10 cellular contexts compared by ENCODE assay signal in the genomic region with DNA sequence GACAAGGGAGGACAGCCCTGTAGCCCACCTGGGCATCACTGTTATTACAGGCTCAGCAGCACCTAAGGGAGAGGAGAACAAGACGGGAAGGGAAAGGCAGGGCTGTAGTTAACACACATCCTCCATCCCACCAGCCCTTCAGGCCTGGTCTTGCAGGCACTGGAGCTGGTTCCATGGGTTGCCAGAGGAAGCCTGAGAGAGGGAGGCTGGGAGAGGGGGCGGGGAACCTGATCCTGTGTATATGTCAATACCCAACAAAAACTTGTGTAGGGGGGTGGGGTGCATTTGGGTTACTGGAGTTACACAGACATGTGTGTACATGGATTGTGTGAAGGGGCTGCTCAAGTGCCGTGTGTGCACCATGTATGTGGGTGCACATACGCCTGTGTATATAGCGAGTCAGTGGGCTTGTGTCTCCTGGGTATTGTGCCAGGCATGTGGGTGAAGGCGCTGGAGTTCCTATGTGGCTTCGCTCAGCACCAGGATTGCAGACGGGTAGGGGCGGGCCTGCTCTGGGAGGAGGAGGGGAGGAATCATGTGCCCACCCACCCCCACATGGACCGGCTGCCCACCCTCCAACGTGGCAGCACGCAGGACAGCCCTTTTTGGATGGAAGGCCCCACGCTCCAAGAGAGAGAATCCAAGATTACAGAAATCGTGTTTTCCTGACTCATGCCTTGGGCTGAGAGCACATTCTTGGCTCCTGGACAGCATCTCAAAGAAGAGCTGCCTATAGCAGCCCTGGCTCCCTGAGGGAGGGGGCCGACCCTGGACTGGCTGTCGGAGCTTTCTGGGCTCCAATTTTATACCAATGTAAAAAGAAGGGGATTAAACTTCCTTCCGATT. TPM values are rescaled to one million over a fixed set of nuclear protein-coding genes. Genes with fewer than 3 reads are reported as not detected.
DNase-seq lines count a peak whose midpoint lies in the region; ATAC-seq, FAIRE-seq and TF ChIP-seq lines count a peak whose summit lies in the region.
"Had no signal": no experiment of that assay in that cellular context is flagged by ENCODE, and none has a peak within 500 bp of the region (broad histone marks: within the 10 kb centered on the region; RNA-seq: fewer than 3 reads in every experiment).

No MANE protein-coding gene starts in this region.

- FAIRE-seq in GM12892 (lab: Jason Lieb, UNC), result no peak
- FAIRE-seq: endometrium had no signal

- peak overlapping the region; percentile 26; the same call in 1 of the 2 replicates for H3K27ac ChIP-seq in GM23338 (ENCODE audit: low read depth)
- peak overlapping the region; percentile 40 to 99 (median 99) for H3K27ac ChIP-seq in stomach

- H3K79me2 ChIP-seq in GM23338 (replicated peaks; ENCODE audit: insufficient read depth), result peaks cover 17% of the 10 kb centered on the region

- DNase-seq in GM23338 (ENCODE audit: low spot score), result no peak
- DNase-seq in hepatic stellate cell (ENCODE audit: low spot score), result peak; percentile 88
- DNase-seq in stomach, result no peak
- DNase-seq in NCI-H748 treated with DMSO at 0.1 percent for 48 hours (lab: John Stamatoyannopoulos, UW), result no peak
- DNase-seq in GM12892 (ENCODE audit: insufficient read length), result no peak
- DNase-seq in GM10266 (ENCODE audit: extremely low spot score), result no peak
- DNase-seq in WTC11 (ENCODE audit: low spot score), result no peak
- DNase-seq: activated CD4-positive, alpha-beta T cell treated with anti-CD3 and anti-CD28 coated beads, Interleukin-2, amount 10 ng/mL, durations not matched to agents 24 days and 14 days had no signal

- peaks cover 17% of the 10 kb centered on the region for H3F3A ChIP-seq in GM23338 (replicated peaks; ENCODE audit: low read depth)

- H3K4me1 ChIP-seq in GM23338 (ENCODE audit: insufficient read depth), result peaks cover 52% of the 10 kb centered on the region
- H3K4me1 ChIP-seq in stomach, result peaks cover 32 to 73% (median 54%) of the 10 kb centered on the region in 4 donors

- H3K4me3 ChIP-seq in GM23338, result no peak overlapping the region
- no peak overlapping the region for H3K4me3 ChIP-seq in stomach

- CTCF ChIA-PET in WTC11 (lab: Charles Lee), result interaction anchor here (1.3 to 2.2 kb wide), 5 partner anchors 10 to 106 kb away, joined by 3 to 8 read pairs (median 6); no protein-coding TSS in a partner anchor

- WGBS in stomach, 5 donors, result 59 to 72% (median 60%) methylated on average over 14 to 17 of the region's 17 CpGs

- no peak overlapping the region; the same call in 1 of the 2 replicates for H3K4me2 ChIP-seq in GM23338

- no peak overlapping the region; the same call in 2 of the 3 replicates for H3K4me3 Mint-ChIP-seq in GM23338
- H3K4me3 Mint-ChIP-seq in brain, result peak overlapping the region; percentile 33 to 70 (median 48)
- no peak overlapping the region for H3K4me3 Mint-ChIP-seq in WTC11
- H3K4me3 Mint-ChIP-seq: activated CD4-positive, alpha-beta T cell treated with anti-CD3 and anti-CD28 coated beads, Interleukin-2, amount 10 ng/mL, durations not matched to agents 24 days and 14 days had no signal

- H3K9me3 ChIP-seq in stomach, result no peaks in the 10 kb centered on the region

- no peaks in the 10 kb centered on the region for H3K27me3 ChIP-seq in GM23338 (ENCODE audit: insufficient read depth)
- H3K27me3 ChIP-seq in stomach, result no peaks in the 10 kb centered on the region

- peak overlapping the region; percentile 69 for H2AFZ ChIP-seq in GM23338

- TF ChIP-seq POLR2A in stomach (IDR thresholded peaks at IDR 0.05) (no peak), GM12892 (IDR thresholded peaks at IDR 0.05; ENCODE audit: low read depth, low read length) (no peak)

- no peaks in the 10 kb centered on the region for H3K36me3 ChIP-seq in GM23338 (ENCODE audit: insufficient read depth)
- H3K36me3 ChIP-seq in stomach, result no peaks in the 10 kb centered on the region

- H4K20me1 ChIP-seq in GM23338 (replicated peaks; ENCODE audit: insufficient read depth), result no peaks in the 10 kb centered on the region

- peak overlapping the region; percentile 84 for H3K27ac Mint-ChIP-seq in GM23338
- H3K27ac Mint-ChIP-seq in brain, result peak overlapping the region; percentile 83 to 100 (median 93)
- no peak overlapping the region for H3K27ac Mint-ChIP-seq in WTC11
- H3K27ac Mint-ChIP-seq: activated CD4-positive, alpha-beta T cell treated with anti-CD3 and anti-CD28 coated beads, Interleukin-2, amount 10 ng/mL, durations not matched to agents 24 days and 14 days had no signal

- intact Hi-C loops in stomach (cut with DNase I; ENCODE audit: low total_unique reads), result no loop called here

- no peaks in the 10 kb centered on the region for H3K9me2 ChIP-seq in GM23338 (ENCODE audit: insufficient read depth)

- H3K36me3 Mint-ChIP-seq in GM23338 (ENCODE audit: low read depth) (peaks cover 8% of the 10 kb centered on the region; the same call in 2 of the 3 replicates), brain (no peaks in the 10 kb centered on the region), WTC11 (no peaks in the 10 kb centered on the region)

- POLR2A ChIA-PET in WTC11 (lab: Charles Lee), result no interaction called here

- no peak for ATAC-seq in GM23338
- ATAC-seq in WTC11, result no peak

- TF ChIP-seq CTCF in GM23338 (conservative IDR thresholded peaks at IDR 0.05; ENCODE audit: low read depth in 2 of 2) (no peak), brain (conservative IDR thresholded peaks at IDR 0.05) (no peak), stomach (IDR thresholded peaks at IDR 0.05) (no peak), GM10266 (IDR thresholded peaks at IDR 0.05; ENCODE audit: control insufficient read depth, insufficient read depth, low read depth, missing control alignments) (no peak), WTC11 (IDR thresholded peaks at IDR 0.05) (no peak)

- H3K9me3 Mint-ChIP-seq in GM23338 (no peaks in the 10 kb centered on the region), brain (no peaks in the 10 kb centered on the region), WTC11 (no peaks in the 10 kb centered on the region)
- H3K9me3 Mint-ChIP-seq: activated CD4-positive, alpha-beta T cell treated with anti-CD3 and anti-CD28 coated beads, Interleukin-2, amount 10 ng/mL, durations not matched to agents 24 days and 14 days had no signal

- H3K27me3 Mint-ChIP-seq in GM23338 (ENCODE audit: insufficient read depth, low read depth, poor library complexity) (peaks cover 23% of the 10 kb centered on the region), brain (peaks cover 12% of the 10 kb centered on the region), WTC11 (ENCODE audit: low read depth) (no peaks in the 10 kb centered on the region)

- H3K4me1 Mint-ChIP-seq in GM23338, result peaks cover 70% of the 10 kb centered on the region
- H3K4me1 Mint-ChIP-seq in brain, result peaks cover 93% of the 10 kb centered on the region
- peaks cover 67% of the 10 kb centered on the region for H3K4me1 Mint-ChIP-seq in WTC11

- no peak for TF ChIP-seq EP300 in stomach (IDR thresholded peaks at IDR 0.05)

TF ChIP-seq in WTC11, 78 proteins besides CTCF, POLR2A, EP300 and RAD21 (continues in another document):
- TF ChIP-seq, protein P1, sequence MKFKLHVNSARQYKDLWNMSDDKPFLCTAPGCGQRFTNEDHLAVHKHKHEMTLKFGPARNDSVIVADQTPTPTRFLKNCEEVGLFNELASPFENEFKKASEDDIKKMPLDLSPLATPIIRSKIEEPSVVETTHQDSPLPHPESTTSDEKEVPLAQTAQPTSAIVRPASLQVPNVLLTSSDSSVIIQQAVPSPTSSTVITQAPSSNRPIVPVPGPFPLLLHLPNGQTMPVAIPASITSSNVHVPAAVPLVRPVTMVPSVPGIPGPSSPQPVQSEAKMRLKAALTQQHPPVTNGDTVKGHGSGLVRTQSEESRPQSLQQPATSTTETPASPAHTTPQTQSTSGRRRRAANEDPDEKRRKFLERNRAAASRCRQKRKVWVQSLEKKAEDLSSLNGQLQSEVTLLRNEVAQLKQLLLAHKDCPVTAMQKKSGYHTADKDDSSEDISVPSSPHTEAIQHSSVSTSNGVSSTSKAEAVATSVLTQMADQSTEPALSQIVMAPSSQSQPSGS (CRISPR knock-in tag; IDR thresholded peaks at IDR 0.05; ENCODE audit: borderline replicate concordance, low read depth), result no peak
- TF ChIP-seq CBFB (CRISPR knock-in tag; IDR thresholded peaks at IDR 0.05; ENCODE audit: low read depth), result no peak
- TF ChIP-seq NR1H2 (CRISPR knock-in tag; IDR thresholded peaks at IDR 0.05), result no peak
- TF ChIP-seq, protein P2, sequence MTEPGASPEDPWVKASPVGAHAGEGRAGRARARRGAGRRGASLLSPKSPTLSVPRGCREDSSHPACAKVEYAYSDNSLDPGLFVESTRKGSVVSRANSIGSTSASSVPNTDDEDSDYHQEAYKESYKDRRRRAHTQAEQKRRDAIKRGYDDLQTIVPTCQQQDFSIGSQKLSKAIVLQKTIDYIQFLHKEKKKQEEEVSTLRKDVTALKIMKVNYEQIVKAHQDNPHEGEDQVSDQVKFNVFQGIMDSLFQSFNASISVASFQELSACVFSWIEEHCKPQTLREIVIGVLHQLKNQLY (CRISPR knock-in tag; IDR thresholded peaks at IDR 0.05), result no peak
- TF ChIP-seq ETV6 (CRISPR knock-in tag; IDR thresholded peaks at IDR 0.05), result no peak

RNA-seq across cellular contexts. Expression of gene SERPINH1, which starts 4.2 kb away (rescaled TPM):
- 1,217 and 1,375 TPM in 2 replicates for total RNA-seq in GM23338 (2014; rRNA removed; shearing (Covaris generic))
- 238 and 269 TPM in 2 replicates for polyA plus RNA-seq in GM23338 (2016; fragmentation: Nextera tagmentation; extraction: Ambion mirVana)
- polyA plus RNA-seq in brain (ENCODE audit: insufficient read depth, low read depth, low replicate concordance), result 53.2 TPM
- 100 to 1,000 TPM in 2 of 5 donors, 10 to 100 TPM in 3; 46.6 to 297 (median 81.0) TPM for total RNA-seq in stomach
- polyA plus RNA-seq in stomach, result 10 to 100 TPM; 15.4 to 46.0 (median 39.0) TPM
- polyA plus RNA-seq in GM12892 (2012; ENCODE audit: missing spikeins), result 10.9 TPM
- 411 to 478 TPM (median 473 TPM) in 3 replicates for total RNA-seq in WTC11 (2021)

RNA-seq across cellular contexts. Expression of gene GDPD5, which starts 32.1 kb away (rescaled TPM):
- total RNA-seq in GM23338 (2014; rRNA removed; shearing (Covaris generic)), result 3.3 and 4.9 TPM in 2 replicates
- 1.6 and 1.7 TPM in 2 replicates for polyA plus RNA-seq in GM23338 (2016; fragmentation: Nextera tagmentation; extraction: Ambion mirVana)
- polyA plus RNA-seq in brain (ENCODE audit: insufficient read depth, low read depth, low replicate concordance), result 18.9 TPM
- 10 to 100 TPM in 2 of 5 donors, 1 to 10 TPM in 2, under 1 TPM in 1; 0.58 to 57.6 (median 5.9) TPM for total RNA-seq in stomach
- 1 to 10 TPM; 3.4 to 6.6 (median 3.9) TPM for polyA plus RNA-seq in stomach
- 11.5 TPM for polyA plus RNA-seq in GM12892 (2012; ENCODE audit: missing spikeins)
- 4.7 to 12.2 TPM (median 5.3 TPM) in 3 replicates for total RNA-seq in WTC11 (2021)

Comparison
In these comparisons a context has a peak if more than half of its experiments do, and no peak if none do; other contexts are left out.
1. H3K4me3 Mint-ChIP-seq: peak in brain (5 of 5); none in GM23338 (single experiment) and WTC11 (single experiment).